In the genomic region with DNA sequence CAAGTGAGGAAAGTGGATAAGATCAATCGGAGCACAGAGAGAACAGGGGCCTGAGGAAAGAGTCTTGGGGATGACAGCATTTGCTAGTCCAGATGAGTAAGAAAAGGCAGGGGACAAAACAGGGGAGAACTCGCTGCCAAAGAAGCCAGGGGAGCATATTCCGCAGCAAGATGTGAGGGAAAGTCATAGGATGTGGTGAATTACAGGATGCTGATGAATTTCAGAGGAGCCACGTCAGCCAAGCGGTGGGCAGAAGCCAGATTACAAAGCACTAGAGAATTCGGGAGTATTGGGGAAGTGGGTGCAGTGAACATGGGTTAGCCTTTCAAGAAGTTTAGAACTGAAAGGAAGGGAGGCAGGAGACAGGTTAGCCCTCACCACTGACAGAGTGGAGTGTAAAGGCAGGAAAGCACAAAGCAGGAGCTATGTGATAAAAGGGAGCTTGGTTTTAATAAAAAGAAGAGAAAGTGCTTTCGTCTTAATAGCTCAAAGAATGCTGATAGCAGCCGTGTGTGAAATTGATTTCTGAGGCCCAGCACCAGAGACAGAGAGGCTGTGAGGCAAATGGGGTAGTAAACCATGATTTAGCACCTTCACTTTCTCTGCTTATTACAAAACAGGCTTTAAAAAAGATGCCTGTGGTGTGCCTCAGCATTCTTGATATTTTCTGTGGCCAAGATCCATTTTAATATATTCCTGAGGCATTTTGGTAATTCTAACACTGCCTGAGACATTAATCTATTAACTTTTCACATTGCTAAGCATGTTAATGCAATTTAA, we compare ENCODE assay signal across 12 cellular contexts. TPM values are rescaled to one million over a fixed set of nuclear protein-coding genes. Genes with fewer than 3 reads are reported as not detected.
A peak's percentile ranks its signal among the peaks of the same experiment; 100 is the strongest.
DNase-seq lines count a peak whose midpoint lies in the region; ATAC-seq, FAIRE-seq and TF ChIP-seq lines count a peak whose summit lies in the region.
"Had no signal": no experiment of that assay in that cellular context is flagged by ENCODE, and none has a peak within 500 bp of the region (broad histone marks: within the 10 kb centered on the region; RNA-seq: fewer than 3 reads in every experiment).

No MANE protein-coding gene starts in this region.

- peak overlapping the region; percentile 46 to 64 (median 58) for H3K27ac ChIP-seq in esophagus muscularis mucosa (replicated peaks in 1 of 4)
- H3K27ac ChIP-seq in osteoblast (ENCODE audit: low read depth, low read length), result peak overlapping the region; percentile 98

- no peak for TF ChIP-seq POLR2A in esophagus muscularis mucosa (IDR thresholded peaks at IDR 0.05; ENCODE audit: low read depth)

- no peak for ATAC-seq in HG03095 (IDR thresholded peaks at IDR 0.05; ENCODE audit: unreplicated experiment)
- ATAC-seq in HG03045 (IDR thresholded peaks at IDR 0.05; ENCODE audit: unreplicated experiment), result no peak
- no peak for ATAC-seq in HG03378 (IDR thresholded peaks at IDR 0.05; ENCODE audit: unreplicated experiment)

- no peaks in the 10 kb centered on the region for H3K9me3 ChIP-seq in esophagus muscularis mucosa
- H3K9me3 ChIP-seq in osteoblast (ENCODE audit: low read depth, low read length), result no peaks in the 10 kb centered on the region

- FAIRE-seq in RCC 7860 (lab: Jason Lieb, UNC), result peak; percentile 96
- FAIRE-seq: islet of Langerhans, TTC549 had no signal

- H3K27me3 ChIP-seq in esophagus muscularis mucosa, result no peaks in the 10 kb centered on the region
- H3K27me3 ChIP-seq in osteoblast (ENCODE audit: insufficient read depth, low read length), result no peaks in the 10 kb centered on the region

- H3K36me3 ChIP-seq in esophagus muscularis mucosa (no peaks in the 10 kb centered on the region), osteoblast (ENCODE audit: insufficient read depth, low read length) (peaks cover 28% of the 10 kb centered on the region)

- H2AFZ ChIP-seq in osteoblast (ENCODE audit: low read length), result no peak overlapping the region

- peak overlapping the region; percentile 2 to 31 (median 20) for H3K4me3 ChIP-seq in esophagus muscularis mucosa
- H3K4me3 ChIP-seq in osteoblast (ENCODE audit: insufficient read depth, low read length), result peak overlapping the region; percentile 26

- H3K4me2 ChIP-seq in osteoblast (ENCODE audit: insufficient read depth, low read length), result peak overlapping the region; percentile 77

- DNase-seq in AG20443 (ENCODE audit: low spot score), result peak; percentile 79
- DNase-seq in RCC 7860 (ENCODE audit: low spot score), result peak; percentile 99
- no peak for DNase-seq in esophagus muscularis mucosa (ENCODE audit: extremely low spot score)
- DNase-seq in osteoblast (ENCODE audit: insufficient read length, low spot score, missing footprints), result no peak
- no peak for DNase-seq in NCI-H2196 treated with DMSO at 0.1 percent for 48 hours (lab: John Stamatoyannopoulos, UW; ENCODE audit: unreplicated experiment)
- DNase-seq: CD8-positive, alpha-beta memory T cell; NCI-H1694 treated with DMSO at 0.1 percent for 48 hours had no signal

- no peaks in the 10 kb centered on the region for H4K20me1 ChIP-seq in osteoblast (ENCODE audit: insufficient read depth, low read length)

- H3K79me2 ChIP-seq in osteoblast (ENCODE audit: insufficient read depth, low read length), result peaks cover 58% of the 10 kb centered on the region

- WGBS in esophagus muscularis mucosa, result 53% methylated on average over 8 of the region's 8 CpGs

- TF ChIP-seq CTCF in esophagus muscularis mucosa (IDR thresholded peaks at IDR 0.05) (no peak), osteoblast (IDR thresholded peaks at IDR 0.05; ENCODE audit: extremely low read depth, low read depth, low read length) (no peak)

- no peak for TF ChIP-seq EP300 in esophagus muscularis mucosa (IDR thresholded peaks at IDR 0.05)

- H3K4me1 ChIP-seq in esophagus muscularis mucosa (peaks cover 0 to 54% (median 45%) of the 10 kb centered on the region in 4 donors), osteoblast (ENCODE audit: insufficient read depth, low read length) (peaks cover 86% of the 10 kb centered on the region)

- intact Hi-C loops in esophagus muscularis mucosa (cut with DNase I), result no loop called here

RNA-seq across cellular contexts. Expression of gene ADAMTSL1, which starts 16.8 kb away (rescaled TPM):
- total RNA-seq in esophagus muscularis mucosa (100 to 1,000 TPM in 3 of 4 donors, 10 to 100 TPM in 1; 81.7 to 172 (median 145) TPM), osteoblast (54.3 and 70.1 TPM in 2 replicates)
- total RNA-seq: CD8-positive, alpha-beta memory T cell had no signal

Comparison
In these comparisons a context has a peak if more than half of its experiments do, and no peak if none do; other contexts are left out.
1. DNase-seq: peak in AG20443 (single experiment) and RCC 7860 (single experiment); none in esophagus muscularis mucosa (single experiment), osteoblast (single experiment) and NCI-H2196 treated with DMSO at 0.1 percent for 48 hours (single experiment).